15 cellular contexts compared by ENCODE assay signal in genomic region chr14:89268514-89268913, GRCh38.
"Had no signal": no experiment of that assay in that cellular context is flagged by ENCODE, and none has a peak within 500 bp of the region (broad histone marks: within the 10 kb centered on the region; RNA-seq: fewer than 3 reads in every experiment).

No MANE protein-coding gene starts in this region.

- ATAC-seq: activated CD4-positive, CD25-positive, alpha-beta regulatory T cell treated with anti-CD3 and anti-CD28 coated beads, Interleukin-2, amount 50 U/mL, for 24 hours; activated T-cell treated with anti-CD3 and anti-CD28 coated beads, Interleukin-2, amount 50 U/mL, for 72 hours; left lung; stimulated activated naive B cell treated with anti-CD40 and anti-IgM and Interleukin-4, amounts not matched to agents 10 μg/mL and 1 μg/mL and 100 μg/mL, for 72 hours had no signal

- DNase-seq: activated gamma-delta T cell treated with Interleukin-2 at 50 U/mL for 16 hours; activated T-cell treated with anti-CD3 and anti-CD28 coated beads, Interleukin-2, amount 50 U/mL, for 72 hours; caudate nucleus; colonic mucosa; effector CD4-positive, alpha-beta T cell; foreskin melanocyte; head of caudate nucleus; islet precursor cell; left lung; pancreas; small intestine; stimulated activated naive B cell treated with anti-CD40 and anti-IgM and Interleukin-4, amounts not matched to agents 10 μg/mL and 1 μg/mL and 100 μg/mL, for 72 hours; upper lobe of left lung had no signal

- H3K36me3 ChIP-seq: colonic mucosa, pancreas, upper lobe of left lung had no signal

- H3K27ac ChIP-seq: colonic mucosa, left lung, pancreas, upper lobe of left lung had no signal

- H3K27me3 ChIP-seq: colonic mucosa, left lung, pancreas, upper lobe of left lung had no signal

- H3K4me3 ChIP-seq: colonic mucosa, left lung, pancreas, upper lobe of left lung had no signal

- H3K4me1 ChIP-seq: colonic mucosa, left lung had no signal

- FAIRE-seq: endothelial cell of umbilical vein, pancreas, small intestine had no signal

- H3K9me3 ChIP-seq: colonic mucosa, left lung, pancreas, upper lobe of left lung had no signal
